ENCODE assay signal across 17 cellular contexts in genomic region chr13:59865398-59865797, GRCh38.
"Had no signal": no experiment of that assay in that cellular context is flagged by ENCODE, and none has a peak within 500 bp of the region (broad histone marks: within the 10 kb centered on the region; RNA-seq: fewer than 3 reads in every experiment).

No MANE protein-coding gene starts in this region.

- H3K36me3 ChIP-seq: sigmoid colon, upper lobe of left lung, WERI-Rb-1 had no signal

- DNase-seq: activated CD4-positive, alpha-beta T cell treated with anti-CD3 and anti-CD28 coated beads for 1 hour; activated effector memory CD4-positive, alpha-beta T cell treated with anti-CD3 and anti-CD28 coated beads, Interleukin-2, amount 50 U/mL, for 16 hours; activated T-cell treated with anti-CD3 and anti-CD28 coated beads, Interleukin-2, amount 50 U/mL, for 72 hours; dermis blood vessel endothelial cell; effector memory CD4-positive, alpha-beta T cell; midbrain; nucleus accumbens; posterior cingulate gyrus; sigmoid colon; stimulated activated CD4-positive, alpha-beta T cell treated with anti-CD3 and anti-CD28 coated beads, Interleukin-4, amount 100 ng/mL, for 4 hours; testis; upper lobe of left lung; WERI-Rb-1 had no signal

- H3K27ac ChIP-seq: epithelial cell of prostate, sigmoid colon, testis, upper lobe of left lung, WERI-Rb-1 had no signal

- FAIRE-seq: frontal cortex, keratinocyte had no signal

- H3K4me1 ChIP-seq: sigmoid colon, testis, upper lobe of left lung had no signal

- H3K9me3 ChIP-seq: sigmoid colon, testis, upper lobe of left lung had no signal

- H3K4me3 ChIP-seq: lung, sigmoid colon, testis, upper lobe of left lung had no signal

- H3K27me3 ChIP-seq: sigmoid colon, testis, upper lobe of left lung had no signal
